1 cellular context compared by ENCODE assay signal in genomic region chr2:238864207-238865014, GRCh38.
A peak's percentile ranks its signal among the peaks of the same experiment; 100 is the strongest.
TF ChIP-seq lines count a peak whose summit lies in the region.

No MANE protein-coding gene starts in this region.

TF ChIP-seq in HepG2, 621 proteins besides CTCF, POLR2A, EP300 and RAD21 (continued from another document and continues in another):
- TF ChIP-seq, protein P1, sequence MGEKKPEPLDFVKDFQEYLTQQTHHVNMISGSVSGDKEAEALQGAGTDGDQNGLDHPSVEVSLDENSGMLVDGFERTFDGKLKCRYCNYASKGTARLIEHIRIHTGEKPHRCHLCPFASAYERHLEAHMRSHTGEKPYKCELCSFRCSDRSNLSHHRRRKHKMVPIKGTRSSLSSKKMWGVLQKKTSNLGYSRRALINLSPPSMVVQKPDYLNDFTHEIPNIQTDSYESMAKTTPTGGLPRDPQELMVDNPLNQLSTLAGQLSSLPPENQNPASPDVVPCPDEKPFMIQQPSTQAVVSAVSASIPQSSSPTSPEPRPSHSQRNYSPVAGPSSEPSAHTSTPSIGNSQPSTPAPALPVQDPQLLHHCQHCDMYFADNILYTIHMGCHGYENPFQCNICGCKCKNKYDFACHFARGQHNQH (CRISPR knock-in tag; IDR thresholded peaks at IDR 0.05), result peak; percentile 92
- TF ChIP-seq ZNF577 (CRISPR knock-in tag; IDR thresholded peaks at IDR 0.05; ENCODE audit: borderline replicate concordance, low read depth) (no peak), ZNF652 (CRISPR knock-in tag; IDR thresholded peaks at IDR 0.05; ENCODE audit: borderline replicate concordance, low read depth) (peak; percentile 98), ZNF136 (CRISPR knock-in tag; IDR thresholded peaks at IDR 0.05; ENCODE audit: low read depth) (peak; percentile 87), NFKBIZ (CRISPR knock-in tag; IDR thresholded peaks at IDR 0.05) (0 out of 2 replicates have a peak, but pooled peaks have one; percentile 80), KLF6 (CRISPR knock-in tag; IDR thresholded peaks at IDR 0.05) (peak; percentile 88), POLR2AphosphoS5 (IDR thresholded peaks at IDR 0.05; ENCODE audit: low read depth, low read length) (peak; percentile 64), YEATS4 (CRISPR knock-in tag; IDR thresholded peaks at IDR 0.05; ENCODE audit: borderline replicate concordance) (peak; percentile 89), ZNF766 (CRISPR knock-in tag; IDR thresholded peaks at IDR 0.05; ENCODE audit: borderline replicate concordance) (peak; percentile 87), ZNF564 (CRISPR knock-in tag; IDR thresholded peaks at IDR 0.05) (peak; percentile 7; the same call in 1 of the 2 replicates), THYN1 (CRISPR knock-in tag; IDR thresholded peaks at IDR 0.05; ENCODE audit: borderline replicate concordance, low read depth) (0 out of 2 replicates have a peak, but pooled peaks have one; percentile 43), GATA4 (IDR thresholded peaks at IDR 0.05; ENCODE audit: borderline replicate concordance, low read depth) (peak; percentile 43; the same call in 1 of the 2 replicates), TBL1XR1 (IDR thresholded peaks at IDR 0.05; ENCODE audit: borderline replicate concordance, low read length, partially characterized antibody) (peak; percentile 70), HNF1B (CRISPR knock-in tag; IDR thresholded peaks at IDR 0.05) (peak; percentile 86), ZHX1 (CRISPR knock-in tag; IDR thresholded peaks at IDR 0.05; ENCODE audit: low read depth) (peak; percentile 56; the same call in 1 of the 2 replicates), MIER2 (CRISPR knock-in tag; IDR thresholded peaks at IDR 0.05) (peak; percentile 71), THRA (CRISPR knock-in tag; IDR thresholded peaks at IDR 0.05; ENCODE audit: borderline replicate concordance) (peak; percentile 84), RCOR2 (CRISPR knock-in tag; IDR thresholded peaks at IDR 0.05) (peak; percentile 55; the same call in 1 of the 2 replicates), TAF15 (IDR thresholded peaks at IDR 0.05; ENCODE audit: low read depth, low read length, poor library complexity, severe bottlenecking) (peak; percentile 65), FOXA3 (CRISPR knock-in tag; IDR thresholded peaks at IDR 0.05) (peak; percentile 92), KLF13 (CRISPR knock-in tag; IDR thresholded peaks at IDR 0.05) (peak; percentile 31; the same call in 1 of the 2 replicates), KDM1A (CRISPR knock-in tag; IDR thresholded peaks at IDR 0.05) (peak; percentile 77), MTF2 (CRISPR knock-in tag; IDR thresholded peaks at IDR 0.05; ENCODE audit: borderline replicate concordance) (peak; percentile 23; the same call in 1 of the 2 replicates), HCFC1 (IDR thresholded peaks at IDR 0.05; ENCODE audit: low read depth, low read length) (no peak), HIVEP1 (CRISPR knock-in tag; IDR thresholded peaks at IDR 0.05) (peak; percentile 66), NFE2L1 (CRISPR knock-in tag; IDR thresholded peaks at IDR 0.05; ENCODE audit: borderline replicate concordance) (no peak), MED1 (CRISPR knock-in tag; IDR thresholded peaks at IDR 0.05) (peak; percentile 90)
- TF ChIP-seq, protein P2, sequence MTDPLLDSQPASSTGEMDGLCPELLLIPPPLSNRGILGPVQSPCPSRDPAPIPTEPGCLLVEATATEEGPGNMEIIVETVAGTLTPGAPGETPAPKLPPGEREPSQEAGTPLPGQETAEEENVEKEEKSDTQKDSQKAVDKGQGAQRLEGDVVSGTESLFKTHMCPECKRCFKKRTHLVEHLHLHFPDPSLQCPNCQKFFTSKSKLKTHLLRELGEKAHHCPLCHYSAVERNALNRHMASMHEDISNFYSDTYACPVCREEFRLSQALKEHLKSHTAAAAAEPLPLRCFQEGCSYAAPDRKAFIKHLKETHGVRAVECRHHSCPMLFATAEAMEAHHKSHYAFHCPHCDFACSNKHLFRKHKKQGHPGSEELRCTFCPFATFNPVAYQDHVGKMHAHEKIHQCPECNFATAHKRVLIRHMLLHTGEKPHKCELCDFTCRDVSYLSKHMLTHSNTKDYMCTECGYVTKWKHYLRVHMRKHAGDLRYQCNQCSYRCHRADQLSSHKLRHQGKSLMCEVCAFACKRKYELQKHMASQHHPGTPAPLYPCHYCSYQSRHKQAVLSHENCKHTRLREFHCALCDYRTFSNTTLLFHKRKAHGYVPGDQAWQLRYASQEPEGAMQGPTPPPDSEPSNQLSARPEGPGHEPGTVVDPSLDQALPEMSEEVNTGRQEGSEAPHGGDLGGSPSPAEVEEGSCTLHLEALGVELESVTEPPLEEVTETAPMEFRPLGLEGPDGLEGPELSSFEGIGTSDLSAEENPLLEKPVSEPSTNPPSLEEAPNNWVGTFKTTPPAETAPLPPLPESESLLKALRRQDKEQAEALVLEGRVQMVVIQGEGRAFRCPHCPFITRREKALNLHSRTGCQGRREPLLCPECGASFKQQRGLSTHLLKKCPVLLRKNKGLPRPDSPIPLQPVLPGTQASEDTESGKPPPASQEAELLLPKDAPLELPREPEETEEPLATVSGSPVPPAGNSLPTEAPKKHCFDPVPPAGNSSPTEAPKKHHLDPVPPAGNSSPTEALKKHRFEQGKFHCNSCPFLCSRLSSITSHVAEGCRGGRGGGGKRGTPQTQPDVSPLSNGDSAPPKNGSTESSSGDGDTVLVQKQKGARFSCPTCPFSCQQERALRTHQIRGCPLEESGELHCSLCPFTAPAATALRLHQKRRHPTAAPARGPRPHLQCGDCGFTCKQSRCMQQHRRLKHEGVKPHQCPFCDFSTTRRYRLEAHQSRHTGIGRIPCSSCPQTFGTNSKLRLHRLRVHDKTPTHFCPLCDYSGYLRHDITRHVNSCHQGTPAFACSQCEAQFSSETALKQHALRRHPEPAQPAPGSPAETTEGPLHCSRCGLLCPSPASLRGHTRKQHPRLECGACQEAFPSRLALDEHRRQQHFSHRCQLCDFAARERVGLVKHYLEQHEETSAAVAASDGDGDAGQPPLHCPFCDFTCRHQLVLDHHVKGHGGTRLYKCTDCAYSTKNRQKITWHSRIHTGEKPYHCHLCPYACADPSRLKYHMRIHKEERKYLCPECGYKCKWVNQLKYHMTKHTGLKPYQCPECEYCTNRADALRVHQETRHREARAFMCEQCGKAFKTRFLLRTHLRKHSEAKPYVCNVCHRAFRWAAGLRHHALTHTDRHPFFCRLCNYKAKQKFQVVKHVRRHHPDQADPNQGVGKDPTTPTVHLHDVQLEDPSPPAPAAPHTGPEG (CRISPR knock-in tag; IDR thresholded peaks at IDR 0.05), result peak; percentile 57; the same call in 1 of the 2 replicates
- TF ChIP-seq, protein P3, sequence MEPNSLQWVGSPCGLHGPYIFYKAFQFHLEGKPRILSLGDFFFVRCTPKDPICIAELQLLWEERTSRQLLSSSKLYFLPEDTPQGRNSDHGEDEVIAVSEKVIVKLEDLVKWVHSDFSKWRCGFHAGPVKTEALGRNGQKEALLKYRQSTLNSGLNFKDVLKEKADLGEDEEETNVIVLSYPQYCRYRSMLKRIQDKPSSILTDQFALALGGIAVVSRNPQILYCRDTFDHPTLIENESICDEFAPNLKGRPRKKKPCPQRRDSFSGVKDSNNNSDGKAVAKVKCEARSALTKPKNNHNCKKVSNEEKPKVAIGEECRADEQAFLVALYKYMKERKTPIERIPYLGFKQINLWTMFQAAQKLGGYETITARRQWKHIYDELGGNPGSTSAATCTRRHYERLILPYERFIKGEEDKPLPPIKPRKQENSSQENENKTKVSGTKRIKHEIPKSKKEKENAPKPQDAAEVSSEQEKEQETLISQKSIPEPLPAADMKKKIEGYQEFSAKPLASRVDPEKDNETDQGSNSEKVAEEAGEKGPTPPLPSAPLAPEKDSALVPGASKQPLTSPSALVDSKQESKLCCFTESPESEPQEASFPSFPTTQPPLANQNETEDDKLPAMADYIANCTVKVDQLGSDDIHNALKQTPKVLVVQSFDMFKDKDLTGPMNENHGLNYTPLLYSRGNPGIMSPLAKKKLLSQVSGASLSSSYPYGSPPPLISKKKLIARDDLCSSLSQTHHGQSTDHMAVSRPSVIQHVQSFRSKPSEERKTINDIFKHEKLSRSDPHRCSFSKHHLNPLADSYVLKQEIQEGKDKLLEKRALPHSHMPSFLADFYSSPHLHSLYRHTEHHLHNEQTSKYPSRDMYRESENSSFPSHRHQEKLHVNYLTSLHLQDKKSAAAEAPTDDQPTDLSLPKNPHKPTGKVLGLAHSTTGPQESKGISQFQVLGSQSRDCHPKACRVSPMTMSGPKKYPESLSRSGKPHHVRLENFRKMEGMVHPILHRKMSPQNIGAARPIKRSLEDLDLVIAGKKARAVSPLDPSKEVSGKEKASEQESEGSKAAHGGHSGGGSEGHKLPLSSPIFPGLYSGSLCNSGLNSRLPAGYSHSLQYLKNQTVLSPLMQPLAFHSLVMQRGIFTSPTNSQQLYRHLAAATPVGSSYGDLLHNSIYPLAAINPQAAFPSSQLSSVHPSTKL (CRISPR knock-in tag; IDR thresholded peaks at IDR 0.05), result peak; percentile 91
- TF ChIP-seq, protein P4, sequence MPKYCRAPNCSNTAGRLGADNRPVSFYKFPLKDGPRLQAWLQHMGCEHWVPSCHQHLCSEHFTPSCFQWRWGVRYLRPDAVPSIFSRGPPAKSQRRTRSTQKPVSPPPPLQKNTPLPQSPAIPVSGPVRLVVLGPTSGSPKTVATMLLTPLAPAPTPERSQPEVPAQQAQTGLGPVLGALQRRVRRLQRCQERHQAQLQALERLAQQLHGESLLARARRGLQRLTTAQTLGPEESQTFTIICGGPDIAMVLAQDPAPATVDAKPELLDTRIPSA (CRISPR knock-in tag; IDR thresholded peaks at IDR 0.05; ENCODE audit: borderline replicate concordance), result no peak
- TF ChIP-seq, protein P5, sequence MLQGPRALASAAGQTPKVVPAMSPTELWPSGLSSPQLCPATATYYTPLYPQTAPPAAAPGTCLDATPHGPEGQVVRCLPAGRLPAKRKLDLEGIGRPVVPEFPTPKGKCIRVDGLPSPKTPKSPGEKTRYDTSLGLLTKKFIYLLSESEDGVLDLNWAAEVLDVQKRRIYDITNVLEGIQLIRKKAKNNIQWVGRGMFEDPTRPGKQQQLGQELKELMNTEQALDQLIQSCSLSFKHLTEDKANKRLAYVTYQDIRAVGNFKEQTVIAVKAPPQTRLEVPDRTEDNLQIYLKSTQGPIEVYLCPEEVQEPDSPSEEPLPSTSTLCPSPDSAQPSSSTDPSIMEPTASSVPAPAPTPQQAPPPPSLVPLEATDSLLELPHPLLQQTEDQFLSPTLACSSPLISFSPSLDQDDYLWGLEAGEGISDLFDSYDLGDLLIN (CRISPR knock-in tag; IDR thresholded peaks at IDR 0.05; ENCODE audit: borderline replicate concordance), result no peak
